Comparison of ENCODE assay signal across 29 cellular contexts in the genomic region with DNA sequence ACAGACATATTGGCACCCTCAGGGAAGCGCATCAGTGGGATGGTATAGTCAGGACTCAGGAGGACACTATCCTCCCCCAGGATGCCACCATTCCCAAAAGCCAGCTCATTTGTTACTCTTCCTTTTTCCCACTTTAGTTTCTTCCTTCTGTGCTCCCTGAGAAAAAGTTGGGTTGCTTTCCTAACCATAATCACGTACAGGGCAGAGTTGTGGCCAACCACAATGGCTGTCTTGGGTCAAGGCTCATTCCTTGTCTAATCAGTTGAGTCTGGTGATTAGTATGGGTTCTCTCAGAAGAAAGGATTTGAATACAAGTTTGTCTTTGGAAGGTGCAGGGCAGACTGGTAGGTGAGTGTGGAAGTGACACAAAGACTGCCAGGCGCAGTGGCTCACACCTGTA. TPM values are rescaled to one million over a fixed set of nuclear protein-coding genes. Genes with fewer than 3 reads are reported as not detected.
A peak's percentile ranks its signal among the peaks of the same experiment; 100 is the strongest.
DNase-seq lines count a peak whose midpoint lies in the region; ATAC-seq, FAIRE-seq and TF ChIP-seq lines count a peak whose summit lies in the region.
"Had no signal": no experiment of that assay in that cellular context is flagged by ENCODE, and none has a peak within 500 bp of the region (broad histone marks: within the 10 kb centered on the region; RNA-seq: fewer than 3 reads in every experiment).

No MANE protein-coding gene starts in this region.

- H3K9ac ChIP-seq in HepG2 (ENCODE audit: insufficient read depth, low read depth, low read length), result no peak overlapping the region

- ATAC-seq in HepG2, result no peak
- ATAC-seq: K562, PC-3, Right ventricle myocardium inferior, SK-N-SH treated with all-trans-retinoic acid at 6 μM for 48 hours had no signal

- H3K4me3 ChIP-seq in astrocyte of the spinal cord (ENCODE audit: low read depth, low read length) (no peak overlapping the region), HepG2 (replicated peaks in 1 of 3; ENCODE audit: insufficient read depth in 1 of 3, low read depth in 2 of 3, low read length in 3 of 3) (no peak overlapping the region)
- H3K4me3 ChIP-seq: K562, SJCRH30 had no signal

- H3K4me1 Mint-ChIP-seq in T-helper 2 cell treated with Interferon-gamma antibody and Interleukin-4, amounts not matched to agents 5 μg/mL and 100 μg/mL, for 36 hours (ENCODE audit: low read depth), result no peaks in the 10 kb centered on the region

- in situ Hi-C loops in astrocyte of the spinal cord (cut with HindIII; ENCODE audit: low sequenced_read_pairs) (no loop called here), HepG2 (cut with HindIII; ENCODE audit: extremely low pct_ligation_motif_present, low pct_unique_long_range_greater_than_20kb) (no loop called here)

- no peak for TF ChIP-seq POLR2A in HepG2 (IDR thresholded peaks at IDR 0.05; ENCODE audit: insufficient read depth in 1 of 2, low read depth in 2 of 2, low read length in 2 of 2)

- no peaks in the 10 kb centered on the region for H3K27me3 ChIP-seq in HepG2 (ENCODE audit: control insufficient read depth in 1 of 2, insufficient read depth in 2 of 2, low read length in 2 of 2)

- H3K27ac ChIP-seq in HepG2 (ENCODE audit: extremely low read length, insufficient read depth, low read length), result no peak overlapping the region
- H3K27ac ChIP-seq: HL-60, SJCRH30 had no signal

- no peaks in the 10 kb centered on the region for H3K36me3 Mint-ChIP-seq in T-helper 2 cell treated with Interferon-gamma antibody and Interleukin-4, amounts not matched to agents 5 μg/mL and 100 μg/mL, for 36 hours (ENCODE audit: low read depth)

- H3K4me3 Mint-ChIP-seq in T-helper 2 cell treated with Interferon-gamma antibody and Interleukin-4, amounts not matched to agents 5 μg/mL and 100 μg/mL, for 36 hours, result no peak overlapping the region

- WGBS in HepG2 (ENCODE audit: low lambda C conversion rate), result 54% methylated on average over 3 of the region's 3 CpGs

- BruUV-seq in HepG2 (replicated peaks; lab: Mats Ljungman, UMichigan), result no TSS peak

- no peaks in the 10 kb centered on the region for H3K36me3 ChIP-seq in HepG2 (replicated peaks in 1 of 2; ENCODE audit: control insufficient read depth in 1 of 2, insufficient read depth in 2 of 2, low read length in 2 of 2)
- H3K36me3 ChIP-seq: SJCRH30 had no signal

- H3K27me3 Mint-ChIP-seq in T-helper 2 cell treated with Interferon-gamma antibody and Interleukin-4, amounts not matched to agents 5 μg/mL and 100 μg/mL, for 36 hours (ENCODE audit: low read depth), result peaks cover 12% of the 10 kb centered on the region

- no peak overlapping the region for H3K4me2 ChIP-seq in HepG2 (ENCODE audit: low read depth, low read length)

- H3K27ac Mint-ChIP-seq in T-helper 2 cell treated with Interferon-gamma antibody and Interleukin-4, amounts not matched to agents 5 μg/mL and 100 μg/mL, for 36 hours, result no peak overlapping the region

- no peaks in the 10 kb centered on the region for H3K79me2 ChIP-seq in HepG2 (ENCODE audit: insufficient read depth, low read length)

- no peak overlapping the region for H2AFZ ChIP-seq in HepG2 (ENCODE audit: low read length)

- no peak for FAIRE-seq in HepG2 (lab: Jason Lieb, UNC)
- FAIRE-seq: D721Med, G401.6, K562 had no signal

- TF ChIP-seq EP300 in HepG2 (IDR thresholded peaks at IDR 0.05; ENCODE audit: low read depth in 2 of 2, low read length in 2 of 2) (no peak), HepG2 (CRISPR knock-in tag; IDR thresholded peaks at IDR 0.05; ENCODE audit: borderline replicate concordance) (no peak)

- intact Hi-C loops in HepG2 (cut with micrococcal nuclease; ENCODE audit: unreplicated experiment), result no loop called here

- H3K4me1 ChIP-seq in HepG2 (ENCODE audit: insufficient read depth, low read length), result peaks cover 28% of the 10 kb centered on the region
- H3K4me1 ChIP-seq: SJCRH30 had no signal

- TF ChIP-seq CTCF in astrocyte of the spinal cord (IDR thresholded peaks at IDR 0.05; ENCODE audit: low read depth, low read length) (no peak), HepG2 (CRISPR knock-in tag; IDR thresholded peaks at IDR 0.05) (no peak)

- DNase-seq in EH (ENCODE audit: low read depth), result peak; percentile 65
- peak; percentile 37 for DNase-seq in RPMI7951 (ENCODE audit: low read depth)
- peak; percentile 6 for DNase-seq in astrocyte of the spinal cord (ENCODE audit: low read depth, low spot score)
- peak; percentile 19 for DNase-seq in myocyte (ENCODE audit: low read depth)
- no peak for DNase-seq in NOMO-1 (lab: John Stamatoyannopoulos, UW; ENCODE audit: unreplicated experiment in 2 of 2)
- no peak for DNase-seq in HepG2 (ENCODE audit: low spot score)
- DNase-seq in T-helper 2 cell treated with Interferon-gamma antibody and Interleukin-4, amounts not matched to agents 5 μg/mL and 100 μg/mL, for 36 hours (ENCODE audit: low spot score), result no peak
- no peak for DNase-seq in T1000 (lab: John Stamatoyannopoulos, UW)
- DNase-seq: 8988T, ACHN, GOT3, HCEC 1CT, Kasumi-1, MV-4-11, NCI-H1105, NCI-H1436 treated with DMSO at 0.1 percent for 48 hours, NCI-H187 treated with DMSO at 0.1 percent for 48 hours, NCI-H2107, NCI-H446, NCI-H524 treated with DMSO at 0.1 percent for 48 hours, NCI-H774, PC-3, SJCRH30 had no signal

- no peaks in the 10 kb centered on the region for H3K9me3 Mint-ChIP-seq in T-helper 2 cell treated with Interferon-gamma antibody and Interleukin-4, amounts not matched to agents 5 μg/mL and 100 μg/mL, for 36 hours

- CTCF ChIA-PET in HepG2 (lab: Yijun Ruan, JAX; ENCODE audit: low intra/inter-chr PET ratio, low total read pairs), result no interaction called here

- H4K20me1 ChIP-seq in HepG2 (ENCODE audit: insufficient read depth, low read length), result no peaks in the 10 kb centered on the region

- no peak for TF ChIP-seq RAD21 in HepG2 (CRISPR knock-in tag; IDR thresholded peaks at IDR 0.05)

- H3K9me3 ChIP-seq in HepG2 (ENCODE audit: low read length), result no peaks in the 10 kb centered on the region
- H3K9me3 ChIP-seq: SJCRH30 had no signal

- POLR2A ChIA-PET in HepG2 (lab: Yijun Ruan, JAX), result no interaction called here

RNA-seq across cellular contexts. Expression of gene ATP6V1G1, which starts 26.6 kb away (rescaled TPM):
- 98.8 and 114 TPM in 2 replicates for total RNA-seq in RPMI7951 (2014; rRNA removed; shearing (Covaris generic))
- total RNA-seq in myocyte (129 and 215 TPM in 2 replicates), HepG2 (2016; rRNA removed; fragmentation: Illumina TruSeq; extraction: Trizol) (158 and 215 TPM in 2 replicates)
- 135 TPM for polyA plus RNA-seq in myocyte (2012)
- total RNA-seq in HepG2 (2016; cell fraction: cytosol; rRNA removed; fragmentation: Illumina TruSeq; extraction: Trizol; ENCODE audit: low read depth), result 46.6 and 55.3 TPM in 2 replicates
- total RNA-seq in HepG2 (2016; cell fraction: insoluble cytoplasmic fraction; rRNA removed; fragmentation: Illumina TruSeq; extraction: Trizol), result 159 and 225 TPM in 2 replicates
- total RNA-seq in HepG2 (2016; cell fraction: membrane; rRNA removed; fragmentation: Illumina TruSeq; extraction: Trizol), result 93.6 and 101 TPM in 2 replicates
- total RNA-seq in HepG2 (2016; cell fraction: nucleus; rRNA removed; fragmentation: Illumina TruSeq; extraction: Trizol), result 67.3 and 67.5 TPM in 2 replicates
- 85.3 and 108 TPM in 2 replicates for polyA plus RNA-seq in HepG2 (2011; rRNA removed)
- polyA plus RNA-seq in HepG2 (2011; cell fraction: cytosol; rRNA removed), result 86.2 and 105 TPM in 2 replicates
- polyA plus RNA-seq in HepG2 (2011; cell fraction: nucleus; rRNA removed), result 27.9 and 32.8 TPM in 2 replicates
- polyA plus RNA-seq in HepG2 (2012), result 76.7 and 118 TPM in 2 replicates
- 39.8 and 53.2 TPM in 2 replicates for polyA plus RNA-seq in HepG2 (2016; cell fraction: cytosol; fragmentation: Illumina TruSeq; extraction: Trizol; ENCODE audit: low read depth)
- polyA plus RNA-seq in HepG2 (2016; cell fraction: insoluble cytoplasmic fraction; fragmentation: Illumina TruSeq; extraction: Trizol; ENCODE audit: low read depth), result 253 and 272 TPM in 2 replicates
- 85.8 and 96.0 TPM in 2 replicates for polyA plus RNA-seq in HepG2 (2016; cell fraction: membrane; fragmentation: Illumina TruSeq; extraction: Trizol; ENCODE audit: low read depth)
- polyA plus RNA-seq in HepG2 (2016; cell fraction: nucleus; fragmentation: Illumina TruSeq; extraction: Trizol; ENCODE audit: insufficient read depth, low read depth), result 105 and 112 TPM in 2 replicates
- polyA minus RNA-seq in HepG2 (2011; rRNA and poly(A)+ RNA removed; ENCODE audit: low replicate concordance), result 15.1 and 22.4 TPM in 2 replicates
- 30.9 and 42.0 TPM in 2 replicates for polyA minus RNA-seq in HepG2 (2011; cell fraction: cytosol; rRNA and poly(A)+ RNA removed)
- 35.5 and 40.2 TPM in 2 replicates for polyA minus RNA-seq in HepG2 (2011; cell fraction: nucleus; rRNA and poly(A)+ RNA removed)

RNA-seq across cellular contexts. Expression of gene TMEM268, which starts 50.1 kb away (rescaled TPM):
- total RNA-seq in RPMI7951 (2014; rRNA removed; shearing (Covaris generic)), result 2.2 and 2.4 TPM in 2 replicates
- total RNA-seq in myocyte (4.1 and 7.4 TPM in 2 replicates), HepG2 (2016; rRNA removed; fragmentation: Illumina TruSeq; extraction: Trizol) (2.9 and 3.7 TPM in 2 replicates)
- 8.2 TPM for polyA plus RNA-seq in myocyte (2012)
- 0.71 and 1.0 TPM in 2 replicates for total RNA-seq in HepG2 (2016; cell fraction: cytosol; rRNA removed; fragmentation: Illumina TruSeq; extraction: Trizol; ENCODE audit: low read depth)
- 2.6 and 3.8 TPM in 2 replicates for total RNA-seq in HepG2 (2016; cell fraction: insoluble cytoplasmic fraction; rRNA removed; fragmentation: Illumina TruSeq; extraction: Trizol)
- 3.2 and 3.4 TPM in 2 replicates for total RNA-seq in HepG2 (2016; cell fraction: membrane; rRNA removed; fragmentation: Illumina TruSeq; extraction: Trizol)
- 3.6 and 4.0 TPM in 2 replicates for total RNA-seq in HepG2 (2016; cell fraction: nucleus; rRNA removed; fragmentation: Illumina TruSeq; extraction: Trizol)
- 7.8 and 9.0 TPM in 2 replicates for polyA plus RNA-seq in HepG2 (2011; rRNA removed)
- polyA plus RNA-seq in HepG2 (2011; cell fraction: cytosol; rRNA removed), result 4.0 and 6.0 TPM in 2 replicates
- polyA plus RNA-seq in HepG2 (2011; cell fraction: nucleus; rRNA removed), result 4.3 and 5.1 TPM in 2 replicates
- 2.8 and 3.7 TPM in 2 replicates for polyA plus RNA-seq in HepG2 (2012)
- 0.76 and 0.84 TPM in 2 replicates for polyA plus RNA-seq in HepG2 (2016; cell fraction: cytosol; fragmentation: Illumina TruSeq; extraction: Trizol; ENCODE audit: low read depth)
- polyA plus RNA-seq in HepG2 (2016; cell fraction: insoluble cytoplasmic fraction; fragmentation: Illumina TruSeq; extraction: Trizol; ENCODE audit: low read depth), result 3.6 and 4.6 TPM in 2 replicates
- 3.8 and 4.7 TPM in 2 replicates for polyA plus RNA-seq in HepG2 (2016; cell fraction: membrane; fragmentation: Illumina TruSeq; extraction: Trizol; ENCODE audit: low read depth)
- 6.2 and 8.2 TPM in 2 replicates for polyA plus RNA-seq in HepG2 (2016; cell fraction: nucleus; fragmentation: Illumina TruSeq; extraction: Trizol; ENCODE audit: insufficient read depth, low read depth)
- polyA minus RNA-seq in HepG2 (2011; rRNA and poly(A)+ RNA removed; ENCODE audit: low replicate concordance), result 17.9 and 29.5 TPM in 2 replicates
- 4.1 and 4.8 TPM in 2 replicates for polyA minus RNA-seq in HepG2 (2011; cell fraction: cytosol; rRNA and poly(A)+ RNA removed)
- 4.6 and 8.5 TPM in 2 replicates for polyA minus RNA-seq in HepG2 (2011; cell fraction: nucleus; rRNA and poly(A)+ RNA removed)

RNA-seq across cellular contexts. Expression of gene WHRN, which starts 55.7 kb away (rescaled TPM):
- 1.4 and 1.7 TPM in 2 replicates for total RNA-seq in RPMI7951 (2014; rRNA removed; shearing (Covaris generic))
- total RNA-seq in myocyte (1.7 and 1.9 TPM in 2 replicates), HepG2 (2016; rRNA removed; fragmentation: Illumina TruSeq; extraction: Trizol) (1.8 and 2.3 TPM in 2 replicates)
- polyA plus RNA-seq in myocyte (2012), result 4.7 TPM
- 0.51 and 0.97 TPM in 2 replicates for total RNA-seq in HepG2 (2016; cell fraction: cytosol; rRNA removed; fragmentation: Illumina TruSeq; extraction: Trizol; ENCODE audit: low read depth)
- total RNA-seq in HepG2 (2016; cell fraction: insoluble cytoplasmic fraction; rRNA removed; fragmentation: Illumina TruSeq; extraction: Trizol), result 1.1 and 2.7 TPM in 2 replicates
- total RNA-seq in HepG2 (2016; cell fraction: membrane; rRNA removed; fragmentation: Illumina TruSeq; extraction: Trizol), result 1.5 and 2.5 TPM in 2 replicates
- 6.3 and 6.6 TPM in 2 replicates for total RNA-seq in HepG2 (2016; cell fraction: nucleus; rRNA removed; fragmentation: Illumina TruSeq; extraction: Trizol)
- 5.3 and 5.8 TPM in 2 replicates for polyA plus RNA-seq in HepG2 (2011; rRNA removed)
- 1.8 and 2.4 TPM in 2 replicates for polyA plus RNA-seq in HepG2 (2011; cell fraction: cytosol; rRNA removed)
- polyA plus RNA-seq in HepG2 (2011; cell fraction: nucleus; rRNA removed), result 43.6 and 56.3 TPM in 2 replicates
- 4.9 and 5.7 TPM in 2 replicates for polyA plus RNA-seq in HepG2 (2012)
- polyA plus RNA-seq in HepG2 (2016; cell fraction: cytosol; fragmentation: Illumina TruSeq; extraction: Trizol; ENCODE audit: low read depth), result 0.68 and 0.91 TPM in 2 replicates
- polyA plus RNA-seq in HepG2 (2016; cell fraction: insoluble cytoplasmic fraction; fragmentation: Illumina TruSeq; extraction: Trizol; ENCODE audit: low read depth), result 2.5 and 3.9 TPM in 2 replicates
- polyA plus RNA-seq in HepG2 (2016; cell fraction: membrane; fragmentation: Illumina TruSeq; extraction: Trizol; ENCODE audit: low read depth), result 1.9 and 2.8 TPM in 2 replicates
- polyA plus RNA-seq in HepG2 (2016; cell fraction: nucleus; fragmentation: Illumina TruSeq; extraction: Trizol; ENCODE audit: insufficient read depth, low read depth), result 15.3 TPM in 2 replicates
- polyA minus RNA-seq in HepG2 (2011; rRNA and poly(A)+ RNA removed; ENCODE audit: low replicate concordance), result 3.2 and 4.6 TPM in 2 replicates
- polyA minus RNA-seq in HepG2 (2011; cell fraction: cytosol; rRNA and poly(A)+ RNA removed), result 1.2 and 2.5 TPM in 2 replicates
- 9.1 and 12.0 TPM in 2 replicates for polyA minus RNA-seq in HepG2 (2011; cell fraction: nucleus; rRNA and poly(A)+ RNA removed)

Comparison
In these comparisons a context has a peak if more than half of its experiments do, and no peak if none do; other contexts are left out.
1. DNase-seq: peak in EH (single experiment), RPMI7951 (single experiment), astrocyte of the spinal cord (single experiment) and myocyte (single experiment); none in NOMO-1 (0 of 2), HepG2 (single experiment), T-helper 2 cell treated with Interferon-gamma antibody and Interleukin-4, amounts not matched to agents 5 μg/mL and 100 μg/mL, for 36 hours (single experiment) and T1000 (single experiment).